In the genomic region with DNA sequence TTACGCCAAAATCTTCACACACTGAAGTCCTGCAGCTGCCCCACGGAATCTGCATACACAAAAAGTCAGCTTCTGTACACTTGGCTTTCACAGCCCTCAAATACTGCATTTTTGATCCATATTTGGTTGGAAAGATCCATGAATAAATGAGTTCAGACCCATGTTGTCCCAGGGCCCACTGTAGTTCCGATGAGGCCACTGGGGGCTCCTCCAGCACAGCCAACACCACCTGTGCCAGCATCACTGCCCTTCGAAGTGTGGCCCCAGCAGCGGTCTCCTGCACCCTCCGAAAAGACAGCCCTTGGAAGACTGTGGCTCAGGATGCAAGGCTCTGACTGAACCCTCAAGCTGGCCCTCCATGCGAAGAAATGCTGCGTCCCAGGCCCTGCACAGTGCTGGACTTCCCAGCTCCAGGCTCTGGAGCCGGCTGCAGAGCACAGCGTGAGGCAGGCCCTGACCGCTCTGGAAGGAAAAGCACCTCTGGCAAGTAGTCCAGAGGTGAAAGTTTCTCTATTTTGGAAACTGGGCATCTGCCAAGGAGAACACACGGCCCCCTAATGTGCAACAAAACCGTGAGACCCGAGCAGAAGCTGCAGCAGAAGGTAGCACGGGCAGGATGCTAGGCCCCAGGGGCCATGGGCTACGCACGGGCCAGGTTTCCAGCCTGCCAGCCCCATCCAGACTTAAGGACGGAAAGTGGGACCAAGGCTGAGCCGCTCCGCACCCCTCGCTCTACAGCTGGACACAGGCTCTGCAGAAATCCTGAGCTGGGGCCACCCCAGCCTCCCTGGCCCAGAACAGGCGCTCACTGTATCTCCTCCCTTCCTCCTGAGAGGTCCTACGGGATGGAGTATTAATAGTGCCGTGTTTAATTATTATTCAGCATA, we compare ENCODE assay signal across 2 cellular contexts.
TF ChIP-seq lines count a peak whose summit lies in the region.

No MANE protein-coding gene starts in this region.

TF ChIP-seq in IMR-90, 13 proteins besides CTCF, POLR2A, EP300 and RAD21 (continued from another document):
- no peak for TF ChIP-seq MXI1 (IDR thresholded peaks at IDR 0.05; ENCODE audit: borderline replicate concordance, low read depth, low read length)
- TF ChIP-seq, protein P1, sequence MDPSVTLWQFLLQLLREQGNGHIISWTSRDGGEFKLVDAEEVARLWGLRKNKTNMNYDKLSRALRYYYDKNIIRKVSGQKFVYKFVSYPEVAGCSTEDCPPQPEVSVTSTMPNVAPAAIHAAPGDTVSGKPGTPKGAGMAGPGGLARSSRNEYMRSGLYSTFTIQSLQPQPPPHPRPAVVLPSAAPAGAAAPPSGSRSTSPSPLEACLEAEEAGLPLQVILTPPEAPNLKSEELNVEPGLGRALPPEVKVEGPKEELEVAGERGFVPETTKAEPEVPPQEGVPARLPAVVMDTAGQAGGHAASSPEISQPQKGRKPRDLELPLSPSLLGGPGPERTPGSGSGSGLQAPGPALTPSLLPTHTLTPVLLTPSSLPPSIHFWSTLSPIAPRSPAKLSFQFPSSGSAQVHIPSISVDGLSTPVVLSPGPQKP (IDR thresholded peaks at IDR 0.05; ENCODE audit: borderline replicate concordance, low read depth, low read length) = no peak
- TF ChIP-seq, protein P2, sequence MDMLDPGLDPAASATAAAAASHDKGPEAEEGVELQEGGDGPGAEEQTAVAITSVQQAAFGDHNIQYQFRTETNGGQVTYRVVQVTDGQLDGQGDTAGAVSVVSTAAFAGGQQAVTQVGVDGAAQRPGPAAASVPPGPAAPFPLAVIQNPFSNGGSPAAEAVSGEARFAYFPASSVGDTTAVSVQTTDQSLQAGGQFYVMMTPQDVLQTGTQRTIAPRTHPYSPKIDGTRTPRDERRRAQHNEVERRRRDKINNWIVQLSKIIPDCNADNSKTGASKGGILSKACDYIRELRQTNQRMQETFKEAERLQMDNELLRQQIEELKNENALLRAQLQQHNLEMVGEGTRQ (IDR thresholded peaks at IDR 0.05; ENCODE audit: low read depth, low read length) = no peak
- TF ChIP-seq CEBPB (IDR thresholded peaks at IDR 0.05; ENCODE audit: low read depth, low read length) = no peak
- TF ChIP-seq FOS (IDR thresholded peaks at IDR 0.05; ENCODE audit: low read depth, low read length) = no peak
- TF ChIP-seq BHLHE40 (IDR thresholded peaks at IDR 0.05; ENCODE audit: low read depth, low read length) = no peak
- no peak for TF ChIP-seq NFE2L2 (IDR thresholded peaks at IDR 0.05; ENCODE audit: low read depth, low read length)
- TF ChIP-seq MAZ (IDR thresholded peaks at IDR 0.05; ENCODE audit: borderline replicate concordance, low read depth, low read length) = no peak
- no peak for TF ChIP-seq CHD1 (IDR thresholded peaks at IDR 0.05; ENCODE audit: low read depth, low read length)
- TF ChIP-seq MAFK (IDR thresholded peaks at IDR 0.05; ENCODE audit: low read depth, low read length) = no peak
- no peak for TF ChIP-seq RCOR1 (IDR thresholded peaks at IDR 0.05; ENCODE audit: insufficient replicate concordance, low read length)
- TF ChIP-seq RFX5 (IDR thresholded peaks at IDR 0.05; ENCODE audit: low read depth, low read length) = no peak

TF ChIP-seq in HEK293T, 16 proteins besides CTCF, POLR2A, EP300 and RAD21 (continued from another document):
- TF ChIP-seq ELF4 (IDR thresholded peaks at IDR 0.05) = no peak
- no peak for TF ChIP-seq SUZ12 (IDR thresholded peaks at IDR 0.05)
- TF ChIP-seq ARNT (IDR thresholded peaks at IDR 0.05) = no peak
- no peak for TF ChIP-seq L3MBTL2 (conservative IDR thresholded peaks at IDR 0.05)
- no peak for TF ChIP-seq ZNF384 (IDR thresholded peaks at IDR 0.05)
- TF ChIP-seq FOXA1 (IDR thresholded peaks at IDR 0.05) = no peak
- TF ChIP-seq FOXK2 (IDR thresholded peaks at IDR 0.05) = no peak
- TF ChIP-seq BHLHE40 (IDR thresholded peaks at IDR 0.05; ENCODE audit: borderline replicate concordance) = no peak
- no peak for TF ChIP-seq HDGF (IDR thresholded peaks at IDR 0.05; ENCODE audit: borderline replicate concordance)
- no peak for TF ChIP-seq TARDBP (IDR thresholded peaks at IDR 0.05)
- TF ChIP-seq CTBP1 (IDR thresholded peaks at IDR 0.05; ENCODE audit: borderline replicate concordance) = no peak
- TF ChIP-seq, protein P3, sequence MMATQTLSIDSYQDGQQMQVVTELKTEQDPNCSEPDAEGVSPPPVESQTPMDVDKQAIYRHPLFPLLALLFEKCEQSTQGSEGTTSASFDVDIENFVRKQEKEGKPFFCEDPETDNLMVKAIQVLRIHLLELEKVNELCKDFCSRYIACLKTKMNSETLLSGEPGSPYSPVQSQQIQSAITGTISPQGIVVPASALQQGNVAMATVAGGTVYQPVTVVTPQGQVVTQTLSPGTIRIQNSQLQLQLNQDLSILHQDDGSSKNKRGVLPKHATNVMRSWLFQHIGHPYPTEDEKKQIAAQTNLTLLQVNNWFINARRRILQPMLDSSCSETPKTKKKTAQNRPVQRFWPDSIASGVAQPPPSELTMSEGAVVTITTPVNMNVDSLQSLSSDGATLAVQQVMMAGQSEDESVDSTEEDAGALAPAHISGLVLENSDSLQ (IDR thresholded peaks at IDR 0.05) = no peak
- TF ChIP-seq FOXM1 (IDR thresholded peaks at IDR 0.05; ENCODE audit: borderline replicate concordance) = no peak
- no peak for TF ChIP-seq NFRKB (IDR thresholded peaks at IDR 0.05)
